ENCODE assay signal across 28 cellular contexts in genomic region chr16:85344502-85345128, GRCh38.
"Had no signal": no experiment of that assay in that cellular context is flagged by ENCODE, and none has a peak within 500 bp of the region (broad histone marks: within the 10 kb centered on the region; RNA-seq: fewer than 3 reads in every experiment).

No MANE protein-coding gene starts in this region.

- H3K36me3 ChIP-seq: esophagus muscularis mucosa, gastroesophageal sphincter, heart left ventricle, lower lobe of right lung, neutrophil, suprapubic skin, transverse colon, vagina had no signal

- H3K9ac ChIP-seq: parathyroid adenoma had no signal

- H3K4me3 ChIP-seq: coronary artery, esophagus muscularis mucosa, gastroesophageal sphincter, heart left ventricle, lower lobe of right lung, smooth muscle cell, suprapubic skin, transverse colon, vagina had no signal

- DNase-seq: dermis blood vessel endothelial cell; effector memory CD4-positive, alpha-beta T cell; foreskin keratinocyte; heart left ventricle; hippocampal formation; immature natural killer cell; islet precursor cell; left ventricle myocardium superior; lower lobe of right lung; natural killer cell; stimulated activated CD4-positive, alpha-beta T cell treated with anti-CD3 and anti-CD28 coated beads, Interleukin-12 subunit alpha, Interleukin-12 subunit beta, amount 100 ng/mL, for 4 hours; stimulated activated CD4-positive, alpha-beta T cell treated with anti-CD3 and anti-CD28 coated beads, Interleukin-1b, Interleukin-23, amount 100 ng/mL, for 48 hours; stimulated activated CD4-positive, alpha-beta T cell treated with anti-CD3 and anti-CD28 coated beads, Interleukin-4, amount 100 ng/mL, for 1 hour; stimulated activated CD8-positive, alpha-beta memory T cell treated with anti-CD3 and anti-CD28 coated beads, Interleukin-4, amount 100 ng/mL, for 48 hours; stimulated activated naive CD4-positive, alpha-beta T cell; stimulated activated naive CD8-positive, alpha-beta T cell treated with anti-CD3 and anti-CD28 coated beads, Interleukin-15, amount 100 ng/mL, for 72 hours; transverse colon had no signal

- FAIRE-seq: endothelial cell of umbilical vein had no signal

- H3K4me3 Mint-ChIP-seq: immature natural killer cell; natural killer cell; stimulated activated naive CD8-positive, alpha-beta T cell treated with anti-CD3 and anti-CD28 coated beads, Interleukin-15, amount 100 ng/mL, for 72 hours had no signal

- H3K27ac ChIP-seq: coronary artery, esophagus muscularis mucosa, foreskin keratinocyte, gastroesophageal sphincter, heart left ventricle, lower lobe of right lung, neutrophil, parathyroid adenoma, suprapubic skin, transverse colon, vagina had no signal

- H3K27me3 Mint-ChIP-seq: stimulated activated naive CD8-positive, alpha-beta T cell treated with anti-CD3 and anti-CD28 coated beads, Interleukin-15, amount 100 ng/mL, for 72 hours had no signal

- H3K4me2 ChIP-seq: smooth muscle cell had no signal

- H3K4me1 Mint-ChIP-seq: immature natural killer cell; natural killer cell; stimulated activated naive CD8-positive, alpha-beta T cell treated with anti-CD3 and anti-CD28 coated beads, Interleukin-15, amount 100 ng/mL, for 72 hours had no signal

- H3K36me3 Mint-ChIP-seq: natural killer cell had no signal

- H3K27me3 ChIP-seq: esophagus muscularis mucosa, gastroesophageal sphincter, heart left ventricle, neutrophil, suprapubic skin, transverse colon, vagina had no signal

- H3K9me3 ChIP-seq: esophagus muscularis mucosa, gastroesophageal sphincter, heart left ventricle, lower lobe of right lung, neutrophil, suprapubic skin, transverse colon, vagina had no signal

- H2AFZ ChIP-seq: parathyroid adenoma had no signal

- H3K27ac Mint-ChIP-seq: immature natural killer cell; natural killer cell; progenitor cell of endocrine pancreas; stimulated activated naive CD8-positive, alpha-beta T cell treated with anti-CD3 and anti-CD28 coated beads, Interleukin-15, amount 100 ng/mL, for 72 hours had no signal

- ATAC-seq: foreskin keratinocyte; gastroesophageal sphincter; heart left ventricle; left ventricle myocardium superior; lower lobe of right lung; natural killer cell; sciatic nerve; stimulated activated naive CD8-positive, alpha-beta T cell treated with anti-CD3 and anti-CD28 coated beads, Interleukin-15, amount 100 ng/mL, for 72 hours had no signal

- H3K4me1 ChIP-seq: foreskin keratinocyte, heart left ventricle, lower lobe of right lung, parathyroid adenoma, transverse colon had no signal
